ENCODE assay signal across 28 cellular contexts in genomic region chr15:96468036-96468435, GRCh38.
"Had no signal": no experiment of that assay in that cellular context is flagged by ENCODE, and none has a peak within 500 bp of the region (broad histone marks: within the 10 kb centered on the region; RNA-seq: fewer than 3 reads in every experiment).

No MANE protein-coding gene starts in this region.

- H3K4me3 ChIP-seq: colonic mucosa, coronary artery, dorsolateral prefrontal cortex, esophagus muscularis mucosa, esophagus squamous epithelium, gastrocnemius medialis, gastroesophageal sphincter, heart left ventricle, heart right ventricle had no signal

- H3K4me1 ChIP-seq: colonic mucosa, esophagus muscularis mucosa, esophagus squamous epithelium, foreskin keratinocyte, gastrocnemius medialis, gastroesophageal sphincter, heart left ventricle, heart right ventricle had no signal

- H3K9me3 ChIP-seq: colonic mucosa, esophagus muscularis mucosa, esophagus squamous epithelium, gastrocnemius medialis, gastroesophageal sphincter, heart left ventricle, heart right ventricle had no signal

- H3K36me3 ChIP-seq: colonic mucosa, esophagus muscularis mucosa, esophagus squamous epithelium, gastrocnemius medialis, gastroesophageal sphincter, heart left ventricle, heart right ventricle had no signal

- DNase-seq: colonic mucosa; cortex of kidney; dermis blood vessel endothelial cell; dorsolateral prefrontal cortex; effector CD4-positive, alpha-beta T cell; effector CD8-positive, alpha-beta T cell; effector memory CD4-positive, alpha-beta T cell; effector memory CD8-positive, alpha-beta T cell; endodermal cell; erythroblast; esophagus squamous epithelium; foreskin fibroblast; foreskin keratinocyte; foreskin melanocyte; gastrocnemius medialis; glutamatergic neuron; head of caudate nucleus; heart left ventricle; heart right ventricle had no signal

- H3K27ac ChIP-seq: colonic mucosa, coronary artery, dorsolateral prefrontal cortex, epithelial cell of prostate, esophagus muscularis mucosa, esophagus squamous epithelium, foreskin keratinocyte, gastrocnemius medialis, gastroesophageal sphincter, heart left ventricle, heart right ventricle had no signal

- FAIRE-seq: colon, endometrium, endothelial cell of umbilical vein, frontal cortex had no signal

- H3K27me3 ChIP-seq: colonic mucosa, foreskin keratinocyte had no signal

- ATAC-seq: effector memory CD8-positive, alpha-beta T cell; esophagus mucosa; foreskin keratinocyte; gastrocnemius medialis; gastroesophageal sphincter; heart left ventricle; heart right ventricle had no signal
